24 cellular contexts compared by ENCODE assay signal in genomic region chr5:111256128-111256527, GRCh38. TPM values are rescaled to one million over a fixed set of nuclear protein-coding genes. Genes with fewer than 3 reads are reported as not detected.
DNase-seq lines count a peak whose midpoint lies in the region; ATAC-seq and TF ChIP-seq lines count a peak whose summit lies in the region.
"Had no signal": no experiment of that assay in that cellular context is flagged by ENCODE, and none has a peak within 500 bp of the region (broad histone marks: within the 10 kb centered on the region; RNA-seq: fewer than 3 reads in every experiment).

No MANE protein-coding gene starts in this region.

- no peaks in the 10 kb centered on the region for H3K9me3 ChIP-seq in CD4-positive, alpha-beta T cell (ENCODE audit: control insufficient read depth, low read length)
- H3K9me3 ChIP-seq in OCI-LY3 (ENCODE audit: insufficient read depth, low read length) (no peaks in the 10 kb centered on the region; the same call in 1 of the 2 replicates), Karpas-422 (ENCODE audit: low read length) (no peaks in the 10 kb centered on the region)
- H3K9me3 ChIP-seq: HAP-1, psoas muscle had no signal

- H3K36me3 Mint-ChIP-seq in activated CD4-positive, alpha-beta T cell treated with anti-CD3 and anti-CD28 coated beads, Interleukin-2, amount 10 ng/mL, durations not matched to agents 24 days and 14 days (ENCODE audit: low read depth): peaks cover 32% of the 10 kb centered on the region
- peaks cover 51% of the 10 kb centered on the region for H3K36me3 Mint-ChIP-seq in CD4-positive, alpha-beta T cell (ENCODE audit: low read depth)
- peaks cover 5% of the 10 kb centered on the region for H3K36me3 Mint-ChIP-seq in effector memory CD8-positive, alpha-beta T cell (ENCODE audit: insufficient read depth)
- H3K36me3 Mint-ChIP-seq: type B pancreatic cell had no signal

- no peak overlapping the region for H2AFZ ChIP-seq in OCI-LY3 (ENCODE audit: low read depth, low read length)
- no peak overlapping the region for H2AFZ ChIP-seq in Karpas-422 (ENCODE audit: low read length)

- H3K79me2 ChIP-seq in OCI-LY3 (ENCODE audit: low read length) (peaks cover 92% of the 10 kb centered on the region), Karpas-422 (ENCODE audit: low read length) (no peaks in the 10 kb centered on the region)

- H3K4me1 ChIP-seq in OCI-LY3 (ENCODE audit: low read length): peaks cover 55% of the 10 kb centered on the region
- H3K4me1 ChIP-seq in Karpas-422 (ENCODE audit: low read length): no peaks in the 10 kb centered on the region
- H3K4me1 ChIP-seq: foreskin keratinocyte, HAP-1, psoas muscle had no signal

- no peak for ATAC-seq in CD4-positive, alpha-beta T cell (ENCODE audit: poor library complexity)
- no peak for ATAC-seq in effector memory CD8-positive, alpha-beta T cell (replicated peaks)
- ATAC-seq: esophagus mucosa, foreskin keratinocyte, left cardiac atrium, psoas muscle had no signal

- H3K27me3 Mint-ChIP-seq in activated CD4-positive, alpha-beta T cell treated with anti-CD3 and anti-CD28 coated beads, Interleukin-2, amount 10 ng/mL, durations not matched to agents 24 days and 14 days: no peaks in the 10 kb centered on the region
- H3K27me3 Mint-ChIP-seq in CD4-positive, alpha-beta T cell: no peaks in the 10 kb centered on the region
- H3K27me3 Mint-ChIP-seq in effector memory CD8-positive, alpha-beta T cell: no peaks in the 10 kb centered on the region
- H3K27me3 Mint-ChIP-seq: type B pancreatic cell had no signal

- DNase-seq in activated CD4-positive, alpha-beta T cell treated with anti-CD3 and anti-CD28 coated beads, Interleukin-2, amount 10 ng/mL, durations not matched to agents 24 days and 14 days: no peak
- DNase-seq in activated CD4-positive, alpha-beta T cell treated with anti-CD3 and anti-CD28 coated beads, Interleukin-2, amount 50 U/mL, for 48 hours: no peak
- DNase-seq in CD4-positive, alpha-beta T cell: no peak
- no peak for DNase-seq in effector memory CD8-positive, alpha-beta T cell
- DNase-seq in Karpas-422 (no peak), germinal center (ENCODE audit: low spot score) (no peak), caudate nucleus (lab: John Stamatoyannopoulos, UW) (no peak)
- DNase-seq: activated CD4-positive, alpha-beta T cell treated with anti-CD3 and anti-CD28 coated beads, Interleukin-2, amount 50 U/mL, for 4 hours; AML-193; amniotic stem cell; COR-L47; DMS79; foreskin keratinocyte; GF-D8; left cardiac atrium; NCI-H1092; NCI-H187; psoas muscle; RPMI8226 had no signal

- intact Hi-C loops in activated CD4-positive, alpha-beta T cell treated with anti-CD3 and anti-CD28 coated beads, Interleukin-2, amount 10 ng/mL, durations not matched to agents 24 days and 14 days (cut with micrococcal nuclease): no loop called here
- intact Hi-C loops in CD4-positive, alpha-beta T cell (cut with DNase I, micrococcal nuclease): no loop called here

- H3K4me2 ChIP-seq in OCI-LY3 (ENCODE audit: low read length) (peak overlapping the region; percentile 87), Karpas-422 (ENCODE audit: low read depth, low read length, poor library complexity, severe bottlenecking) (no peak overlapping the region)

- POLR2A ChIA-PET in CD4-positive, alpha-beta T cell (lab: Charles Lee): interaction anchor here (1.8 to 5.1 kb wide), 2 partner anchors 10 to 20 kb away, joined by 8 to 27 read pairs; no protein-coding TSS in a partner anchor

- peak overlapping the region; percentile 91 for H3K27ac Mint-ChIP-seq in activated CD4-positive, alpha-beta T cell treated with anti-CD3 and anti-CD28 coated beads, Interleukin-2, amount 10 ng/mL, durations not matched to agents 24 days and 14 days
- peak overlapping the region; percentile 87 for H3K27ac Mint-ChIP-seq in CD4-positive, alpha-beta T cell
- H3K27ac Mint-ChIP-seq in effector memory CD8-positive, alpha-beta T cell: peak overlapping the region; percentile 9 to 12
- H3K27ac Mint-ChIP-seq: type B pancreatic cell had no signal

- peaks cover 50% of the 10 kb centered on the region for H3K4me1 Mint-ChIP-seq in activated CD4-positive, alpha-beta T cell treated with anti-CD3 and anti-CD28 coated beads, Interleukin-2, amount 10 ng/mL, durations not matched to agents 24 days and 14 days
- H3K4me1 Mint-ChIP-seq in CD4-positive, alpha-beta T cell (ENCODE audit: low read depth): peaks cover 53% of the 10 kb centered on the region
- H3K4me1 Mint-ChIP-seq in effector memory CD8-positive, alpha-beta T cell (ENCODE audit: low read depth in 2 of 2): peaks cover 30 to 44% of the 10 kb centered on the region in 2 donors

- CTCF ChIA-PET in CD4-positive, alpha-beta T cell (lab: Charles Lee): interaction anchor here (2.0 to 4.7 kb wide), 3 partner anchors 21 to 32 kb away, joined by 7 to 36 read pairs (median 31); partner anchors contain the start of gene CAMK4

- H3K9ac ChIP-seq in OCI-LY3 (ENCODE audit: low read length) (peak overlapping the region; percentile 81), Karpas-422 (ENCODE audit: low read length) (no peak overlapping the region)

- no peaks in the 10 kb centered on the region for H3K9me2 ChIP-seq in Karpas-422 (replicated peaks; ENCODE audit: insufficient read depth, low read length)

- peak overlapping the region; percentile 56; the same call in 1 of the 2 replicates for H3K4me3 ChIP-seq in OCI-LY3 (ENCODE audit: low read length)
- H3K4me3 ChIP-seq in Karpas-422 (ENCODE audit: low read length): no peak overlapping the region
- H3K4me3 ChIP-seq: HAP-1, psoas muscle had no signal

- peaks cover 3% of the 10 kb centered on the region for H3K9me3 Mint-ChIP-seq in activated CD4-positive, alpha-beta T cell treated with anti-CD3 and anti-CD28 coated beads, Interleukin-2, amount 10 ng/mL, durations not matched to agents 24 days and 14 days
- no peaks in the 10 kb centered on the region for H3K9me3 Mint-ChIP-seq in CD4-positive, alpha-beta T cell
- no peaks in the 10 kb centered on the region for H3K9me3 Mint-ChIP-seq in effector memory CD8-positive, alpha-beta T cell
- H3K9me3 Mint-ChIP-seq: type B pancreatic cell had no signal

- H4K20me1 ChIP-seq in OCI-LY3 (ENCODE audit: insufficient read depth, low read length): no peaks in the 10 kb centered on the region
- no peaks in the 10 kb centered on the region for H4K20me1 ChIP-seq in Karpas-422 (ENCODE audit: insufficient read depth, low read depth, low read length)

- peak overlapping the region; percentile 14 for H3K4me3 Mint-ChIP-seq in activated CD4-positive, alpha-beta T cell treated with anti-CD3 and anti-CD28 coated beads, Interleukin-2, amount 10 ng/mL, durations not matched to agents 24 days and 14 days
- H3K4me3 Mint-ChIP-seq in CD4-positive, alpha-beta T cell: peak overlapping the region; percentile 14
- H3K4me3 Mint-ChIP-seq in effector memory CD8-positive, alpha-beta T cell: peak overlapping the region in 1 of 2 donors; percentile 1
- H3K4me3 Mint-ChIP-seq: type B pancreatic cell had no signal

- H3K36me3 ChIP-seq in OCI-LY3 (replicated peaks; ENCODE audit: low read depth, low read length) (peaks cover 31% of the 10 kb centered on the region), Karpas-422 (ENCODE audit: insufficient read depth, low read length) (no peaks in the 10 kb centered on the region)
- H3K36me3 ChIP-seq: HAP-1 had no signal

- H3K27ac ChIP-seq in CD4-positive, alpha-beta T cell (ENCODE audit: low read depth, low read length): no peak overlapping the region
- H3K27ac ChIP-seq in OCI-LY3 (ENCODE audit: low read length) (peak overlapping the region; percentile 97), Karpas-422 (ENCODE audit: low read length) (no peak overlapping the region), caudate nucleus (ENCODE audit: low read depth, low read length) (no peak overlapping the region)
- H3K27ac ChIP-seq: foreskin keratinocyte, psoas muscle, VCaP had no signal

- TF ChIP-seq CTCF in CD4-positive, alpha-beta T cell (IDR thresholded peaks at IDR 0.05): no peak
- no peak for TF ChIP-seq CTCF in OCI-LY3 (IDR thresholded peaks at IDR 0.05; ENCODE audit: low read depth, low read length)

- no peaks in the 10 kb centered on the region for H3K27me3 ChIP-seq in CD4-positive, alpha-beta T cell (ENCODE audit: control insufficient read depth, insufficient read depth, low read length)
- no peaks in the 10 kb centered on the region for H3K27me3 ChIP-seq in OCI-LY3 (ENCODE audit: low read depth, low read length)
- H3K27me3 ChIP-seq in Karpas-422 (ENCODE audit: low read length): 0 out of 2 replicates have a peak, but pooled peaks cover 2% of the 10 kb centered on the region
- H3K27me3 ChIP-seq: foreskin keratinocyte had no signal

RNA-seq across cellular contexts. Expression of gene CAMK4, which starts 31.9 kb away (rescaled TPM):
- 47.7 and 49.5 TPM in 2 replicates for total RNA-seq in activated CD4-positive, alpha-beta T cell treated with anti-CD3 and anti-CD28 coated beads, Interleukin-2, amount 10 ng/mL, durations not matched to agents 24 days and 14 days
- total RNA-seq in CD4-positive, alpha-beta T cell: 100 to 1,000 TPM; 202 to 225 TPM
- 0.04 and 1.6 TPM in 2 replicates for total RNA-seq in Karpas-422 (2014; rRNA removed; shearing (Covaris generic); ENCODE audit: low replicate concordance)

Comparison
In these comparisons a context has a peak if more than half of its experiments do, and no peak if none do; other contexts are left out.
1. H3K27ac Mint-ChIP-seq: peak in every context shown above with its lines; median percentile 91 in activated CD4-positive, alpha-beta T cell treated with anti-CD3 and anti-CD28 coated beads, Interleukin-2, amount 10 ng/mL, durations not matched to agents 24 days and 14 days; 87 in CD4-positive, alpha-beta T cell; 10 in effector memory CD8-positive, alpha-beta T cell.
2. RNA of gene CAMK4, which starts 31.9 kb away (total RNA-seq): 202 to 225 TPM in CD4-positive, alpha-beta T cell and 47.7 to 49.5 TPM in activated CD4-positive, alpha-beta T cell treated with anti-CD3 and anti-CD28 coated beads, Interleukin-2, amount 10 ng/mL, durations not matched to agents 24 days and 14 days; 0.04 to 1.6 TPM in Karpas-422; every median in the first group is over 10 times any median in the second.